ENCODE assay signal across 11 cellular contexts in the genomic region with DNA sequence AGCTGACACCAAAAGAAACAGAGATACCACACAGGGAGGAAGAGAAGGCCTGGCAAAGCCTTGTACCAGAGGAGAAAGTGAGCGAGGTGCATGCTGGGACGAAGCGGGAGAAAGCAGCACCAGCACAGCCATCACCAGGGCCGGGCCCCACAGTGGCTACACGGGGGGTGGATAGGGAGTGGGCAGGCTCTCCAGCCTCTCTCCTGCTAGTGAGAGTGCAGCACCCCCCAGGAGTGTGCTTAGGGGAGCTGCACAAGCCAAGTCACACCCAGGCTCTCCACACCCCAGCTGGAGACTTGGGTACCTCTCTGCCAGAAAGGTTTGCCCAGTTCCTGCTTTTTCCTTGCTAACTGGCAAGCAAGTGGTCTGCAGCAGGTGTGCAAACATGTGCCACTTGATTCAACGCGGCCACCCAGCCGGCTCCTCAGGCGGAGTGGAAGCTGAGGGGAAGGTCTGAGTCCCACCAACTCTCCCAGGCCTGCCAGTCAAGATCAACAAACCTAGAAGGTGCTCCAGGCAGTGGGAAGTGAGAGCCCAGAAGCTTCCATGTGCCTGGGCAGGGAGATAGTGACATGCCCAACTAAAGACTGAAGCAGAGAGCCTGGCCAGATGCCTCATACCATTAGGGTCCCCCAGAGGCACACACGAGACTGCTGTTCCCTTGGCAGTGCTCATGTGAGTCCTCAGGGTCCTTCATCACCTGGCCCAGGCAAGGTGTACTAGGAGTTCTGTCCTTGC. TPM values are rescaled to one million over a fixed set of nuclear protein-coding genes. Genes with fewer than 3 reads are reported as not detected.
DNase-seq lines count a peak whose midpoint lies in the region; ATAC-seq and TF ChIP-seq lines count a peak whose summit lies in the region.
"Had no signal": no experiment of that assay in that cellular context is flagged by ENCODE, and none has a peak within 500 bp of the region (broad histone marks: within the 10 kb centered on the region; RNA-seq: fewer than 3 reads in every experiment).

No MANE protein-coding gene starts in this region.

- H3K9me3 ChIP-seq in naive thymus-derived CD4-positive, alpha-beta T cell (ENCODE audit: control insufficient read depth in 2 of 3, low read length in 3 of 3) = no peaks in the 10 kb centered on the region

- H3K36me3 ChIP-seq in naive thymus-derived CD4-positive, alpha-beta T cell (ENCODE audit: control insufficient read depth in 2 of 3, insufficient read depth in 3 of 3, low read length in 3 of 3) = peaks cover 0 to 99% (median 13%) of the 10 kb centered on the region in 3 experiments

- H3K27ac ChIP-seq in naive thymus-derived CD4-positive, alpha-beta T cell (ENCODE audit: low read depth, low read length) = no peak overlapping the region

- H3K4me1 Mint-ChIP-seq in Calu3 (ENCODE audit: low read depth, unreplicated experiment) = peaks cover 16% of the 10 kb centered on the region
- H3K4me1 Mint-ChIP-seq in activated T-helper 17 cell treated with anti-CD3 and anti-CD28 coated beads, Interleukin-2, amount 50 U/mL, for 72 hours = peaks cover 5% of the 10 kb centered on the region
- H3K4me1 Mint-ChIP-seq in naive thymus-derived CD4-positive, alpha-beta T cell = peaks cover 3 to 20% (median 6%) of the 10 kb centered on the region in 7 donors

- ATAC-seq in activated T-helper 17 cell treated with anti-CD3 and anti-CD28 coated beads, Interleukin-2, amount 50 U/mL, for 72 hours (replicated peaks) = no peak
- ATAC-seq in naive thymus-derived CD4-positive, alpha-beta T cell = no peak
- ATAC-seq: left ventricle myocardium superior, Panc1 had no signal

- no peaks in the 10 kb centered on the region for H3K27me3 Mint-ChIP-seq in Calu3 (ENCODE audit: unreplicated experiment)
- no peaks in the 10 kb centered on the region for H3K27me3 Mint-ChIP-seq in activated T-helper 17 cell treated with anti-CD3 and anti-CD28 coated beads, Interleukin-2, amount 50 U/mL, for 72 hours
- no peaks in the 10 kb centered on the region for H3K27me3 Mint-ChIP-seq in naive thymus-derived CD4-positive, alpha-beta T cell

- no TSS peak for BruUV-seq in Calu3 (replicated peaks; lab: Mats Ljungman, UMichigan)

- H3K4me3 Mint-ChIP-seq in Calu3 (ENCODE audit: low read depth, unreplicated experiment) = no peak overlapping the region
- H3K4me3 Mint-ChIP-seq in activated T-helper 17 cell treated with anti-CD3 and anti-CD28 coated beads, Interleukin-2, amount 50 U/mL, for 72 hours = no peak overlapping the region
- H3K4me3 Mint-ChIP-seq in naive thymus-derived CD4-positive, alpha-beta T cell = no peak overlapping the region

- H3K4me1 ChIP-seq in naive thymus-derived CD4-positive, alpha-beta T cell (ENCODE audit: control insufficient read depth in 2 of 2, insufficient read depth in 2 of 2, low read length in 2 of 2) = no peaks in the 10 kb centered on the region

- H3K4me3 ChIP-seq in naive thymus-derived CD4-positive, alpha-beta T cell (ENCODE audit: low read length) = no peak overlapping the region

- H3K9me3 Mint-ChIP-seq in Calu3 (ENCODE audit: low read depth, unreplicated experiment) = no peaks in the 10 kb centered on the region
- no peaks in the 10 kb centered on the region for H3K9me3 Mint-ChIP-seq in activated T-helper 17 cell treated with anti-CD3 and anti-CD28 coated beads, Interleukin-2, amount 50 U/mL, for 72 hours
- H3K9me3 Mint-ChIP-seq in naive thymus-derived CD4-positive, alpha-beta T cell = no peaks in the 10 kb centered on the region

- intact Hi-C loops in Calu3 (cut with micrococcal nuclease; ENCODE audit: unreplicated experiment) = no loop called here
- intact Hi-C loops in naive thymus-derived CD4-positive, alpha-beta T cell (cut with micrococcal nuclease) = no loop called here

- no peak for TF ChIP-seq CTCF in Calu3 (IDR thresholded peaks at IDR 0.05; ENCODE audit: unreplicated experiment)

- CTCF ChIA-PET in Calu3 (lab: Charles Lee) = no interaction called here
- CTCF ChIA-PET in naive thymus-derived CD4-positive, alpha-beta T cell (lab: Charles Lee) = interaction anchor here (0.6 kb wide), 1 partner anchor 958 kb away, joined by 3 read pairs; no protein-coding TSS in a partner anchor

- DNase-seq in Calu3 = no peak
- DNase-seq in NCI-H1092 treated with DMSO at 0.1 percent for 48 hours (lab: John Stamatoyannopoulos, UW) = peak; percentile 92
- DNase-seq in naive thymus-derived CD4-positive, alpha-beta T cell = no peak
- DNase-seq in GDM1 (lab: John Stamatoyannopoulos, UW) = no peak
- no peak for DNase-seq in NCI-H82 treated with DMSO at 0.1 percent for 48 hours (lab: John Stamatoyannopoulos, UW; ENCODE audit: unreplicated experiment)
- DNase-seq in LoVo (ENCODE audit: low spot score) = no peak
- DNase-seq: DND-41, left ventricle myocardium superior, NCI-H1436 treated with DMSO at 0.1 percent for 48 hours had no signal

- peaks cover 18% of the 10 kb centered on the region for H3K36me3 Mint-ChIP-seq in Calu3 (ENCODE audit: insufficient read depth, unreplicated experiment)
- peaks cover 52% of the 10 kb centered on the region for H3K36me3 Mint-ChIP-seq in activated T-helper 17 cell treated with anti-CD3 and anti-CD28 coated beads, Interleukin-2, amount 50 U/mL, for 72 hours (ENCODE audit: low read depth)
- peaks cover 0 to 31% (median 12%) of the 10 kb centered on the region in 5 donors for H3K36me3 Mint-ChIP-seq in naive thymus-derived CD4-positive, alpha-beta T cell

- peak overlapping the region; percentile 87 for H3K27ac Mint-ChIP-seq in Calu3 (ENCODE audit: unreplicated experiment)
- H3K27ac Mint-ChIP-seq in activated T-helper 17 cell treated with anti-CD3 and anti-CD28 coated beads, Interleukin-2, amount 50 U/mL, for 72 hours = peak overlapping the region; percentile 11
- peak overlapping the region in 6 of 9 donors; percentile 3 to 72 (median 28) for H3K27ac Mint-ChIP-seq in naive thymus-derived CD4-positive, alpha-beta T cell

- no peaks in the 10 kb centered on the region for H3K27me3 ChIP-seq in naive thymus-derived CD4-positive, alpha-beta T cell (ENCODE audit: control insufficient read depth in 2 of 2, insufficient read depth in 2 of 2, low read length in 2 of 2)

- POLR2A ChIA-PET in naive thymus-derived CD4-positive, alpha-beta T cell (lab: Charles Lee) = no interaction called here

RNA-seq across cellular contexts. Expression of a gene that starts 39.9 kb away (rescaled TPM):
- total RNA-seq in Calu3 (2022) = 18.7 and 21.9 TPM in 2 replicates
- 10 to 100 TPM; 14.2 to 24.9 TPM for total RNA-seq in activated T-helper 17 cell treated with anti-CD3 and anti-CD28 coated beads, Interleukin-2, amount 50 U/mL, for 72 hours
- total RNA-seq in naive thymus-derived CD4-positive, alpha-beta T cell = 10 to 100 TPM; 20.2 to 28.8 (median 28.0) TPM
- 10 to 100 TPM in 1 of 2 donors, 1 to 10 TPM in 1; 7.4 to 20.8 TPM for polyA plus RNA-seq in naive thymus-derived CD4-positive, alpha-beta T cell

RNA-seq across cellular contexts. Expression of a gene that starts 54.8 kb away (rescaled TPM):
- total RNA-seq in Calu3 (2022) = 8.9 and 9.5 TPM in 2 replicates
- 10 to 100 TPM; 15.1 to 18.1 TPM for total RNA-seq in activated T-helper 17 cell treated with anti-CD3 and anti-CD28 coated beads, Interleukin-2, amount 50 U/mL, for 72 hours
- total RNA-seq in naive thymus-derived CD4-positive, alpha-beta T cell = 10 to 100 TPM in 1 of 5 experiments, 1 to 10 TPM in 4; 5.9 to 12.8 (median 7.4) TPM
- 1 to 10 TPM; 2.8 to 9.8 TPM for polyA plus RNA-seq in naive thymus-derived CD4-positive, alpha-beta T cell

Comparison
In these comparisons a context has a peak if more than half of its experiments do, and no peak if none do; other contexts are left out.
1. H3K27ac Mint-ChIP-seq: peak in every context shown above with its lines; median percentile 87 in Calu3; 28 in naive thymus-derived CD4-positive, alpha-beta T cell; 11 in activated T-helper 17 cell treated with anti-CD3 and anti-CD28 coated beads, Interleukin-2, amount 50 U/mL, for 72 hours.